8 cellular contexts compared by ENCODE assay signal in the genomic region with DNA sequence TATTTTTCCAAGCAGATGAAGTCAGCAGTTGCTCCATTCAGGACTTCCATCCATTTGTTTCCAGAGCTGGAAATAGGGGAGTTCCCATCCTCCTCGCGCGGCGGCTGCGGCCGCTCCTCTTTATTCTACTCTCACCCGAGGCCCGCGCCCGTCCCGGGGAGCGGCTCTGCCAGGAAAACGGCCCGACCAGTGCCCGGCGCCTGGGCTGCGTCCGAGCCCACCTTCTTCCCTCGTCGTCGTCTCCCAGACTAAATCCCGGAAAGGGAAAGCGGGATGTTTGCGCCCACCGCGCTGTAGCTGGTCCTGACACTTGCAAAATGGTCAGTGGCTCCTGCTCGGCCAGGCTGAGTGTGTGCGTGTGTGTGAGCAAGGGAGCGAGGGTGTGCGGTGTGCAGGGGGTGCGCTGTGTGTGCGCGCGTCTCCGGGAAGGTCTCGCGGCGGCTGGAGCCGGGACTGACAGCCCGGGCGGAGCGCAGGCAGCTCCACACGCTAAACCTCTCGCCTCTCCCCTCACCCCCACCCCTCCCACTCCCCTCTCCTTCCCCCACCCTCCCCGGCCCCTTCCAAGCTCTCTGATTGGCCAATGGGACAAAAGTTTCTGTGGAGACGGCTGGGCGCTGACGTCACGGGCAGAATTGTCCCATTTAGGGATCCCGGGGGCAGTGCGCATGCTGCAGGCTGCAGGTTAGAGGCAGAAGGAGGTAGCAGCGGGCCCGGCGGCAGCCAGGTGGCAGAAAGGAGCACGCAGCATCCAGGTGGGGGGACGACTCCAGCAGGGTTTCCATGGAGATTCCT. TPM values are rescaled to one million over a fixed set of nuclear protein-coding genes. Genes with fewer than 3 reads are reported as not detected.
A peak's percentile ranks its signal among the peaks of the same experiment; 100 is the strongest.
DNase-seq lines count a peak whose midpoint lies in the region; ATAC-seq and TF ChIP-seq lines count a peak whose summit lies in the region.

A gene with protein sequence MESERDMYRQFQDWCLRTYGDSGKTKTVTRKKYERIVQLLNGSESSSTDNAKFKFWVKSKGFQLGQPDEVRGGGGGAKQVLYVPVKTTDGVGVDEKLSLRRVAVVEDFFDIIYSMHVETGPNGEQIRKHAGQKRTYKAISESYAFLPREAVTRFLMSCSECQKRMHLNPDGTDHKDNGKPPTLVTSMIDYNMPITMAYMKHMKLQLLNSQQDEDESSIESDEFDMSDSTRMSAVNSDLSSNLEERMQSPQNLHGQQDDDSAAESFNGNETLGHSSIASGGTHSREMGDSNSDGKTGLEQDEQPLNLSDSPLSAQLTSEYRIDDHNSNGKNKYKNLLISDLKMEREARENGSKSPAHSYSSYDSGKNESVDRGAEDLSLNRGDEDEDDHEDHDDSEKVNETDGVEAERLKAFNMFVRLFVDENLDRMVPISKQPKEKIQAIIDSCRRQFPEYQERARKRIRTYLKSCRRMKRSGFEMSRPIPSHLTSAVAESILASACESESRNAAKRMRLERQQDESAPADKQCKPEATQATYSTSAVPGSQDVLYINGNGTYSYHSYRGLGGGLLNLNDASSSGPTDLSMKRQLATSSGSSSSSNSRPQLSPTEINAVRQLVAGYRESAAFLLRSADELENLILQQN (minus strand): TSS at position 491 of the 795 bp plus-strand sequence. CDS start 1,660 bp downstream, outside the sequence.

- H3K36me3 ChIP-seq in body of pancreas (replicated peaks in 1 of 2; ENCODE audit: insufficient read depth in 1 of 2, low read depth in 2 of 2) (no peaks in the 10 kb centered on the region), smooth muscle cell (ENCODE audit: low read depth) (no peaks in the 10 kb centered on the region)

- no peaks in the 10 kb centered on the region for H4K20me1 ChIP-seq in smooth muscle cell (ENCODE audit: low read depth)

- no peaks in the 10 kb centered on the region for H3F3A ChIP-seq in smooth muscle cell (ENCODE audit: low read depth)

- H3K27me3 ChIP-seq in body of pancreas (peaks cover 0 to 20% of the 10 kb centered on the region in 2 donors), smooth muscle cell (ENCODE audit: low read depth) (peaks cover 98% of the 10 kb centered on the region)

- no peaks in the 10 kb centered on the region for H3K79me2 ChIP-seq in smooth muscle cell (ENCODE audit: low read depth)

- H2AFZ ChIP-seq in smooth muscle cell (ENCODE audit: low read depth) = peak within 1 kb of the TSS; percentile 65

- no peaks in the 10 kb centered on the region for H3K9me3 ChIP-seq in body of pancreas
- H3K9me3 ChIP-seq in smooth muscle cell (replicated peaks; ENCODE audit: low read depth) = no peaks in the 10 kb centered on the region

- TF ChIP-seq POLR2A in body of pancreas (IDR thresholded peaks at IDR 0.05) = peak in 1 of 3 donors; percentile 41

- peak within 1 kb of the TSS in 1 of 4 donors; percentile 29 for H3K27ac ChIP-seq in body of pancreas
- no peak within 1 kb of the TSS for H3K27ac ChIP-seq in smooth muscle cell (ENCODE audit: low read depth)

- H3K4me1 ChIP-seq in body of pancreas = peaks cover 29% of the 10 kb centered on the region
- H3K4me1 ChIP-seq in smooth muscle cell (ENCODE audit: low read depth) = peaks cover 18% of the 10 kb centered on the region

- peak within 1 kb of the TSS; percentile 93 for H3K4me2 ChIP-seq in smooth muscle cell

- peak within 1 kb of the TSS in 1 of 2 donors; percentile 9 for H3K4me3 ChIP-seq in body of pancreas
- peak within 1 kb of the TSS; percentile 63 for H3K4me3 ChIP-seq in smooth muscle cell

- no peak within 1 kb of the TSS for H3K9ac ChIP-seq in smooth muscle cell (ENCODE audit: low read depth)

- ATAC-seq in body of pancreas (peak; percentile 76), GM19328 (IDR thresholded peaks at IDR 0.05; ENCODE audit: unreplicated experiment) (no peak), HG02623 (IDR thresholded peaks at IDR 0.05; ENCODE audit: unreplicated experiment) (no peak)

- DNase-seq in DMS79 treated with DMSO at 0.1 percent for 48 hours (lab: John Stamatoyannopoulos, UW) (peak; percentile 97), NCI-H1930 (lab: John Stamatoyannopoulos, UW) (peak; percentile 93 to 95), body of pancreas (peak; percentile 53 to 74 (median 66)), inferior parietal cortex (ENCODE audit: extremely low spot score) (peak; percentile 65), smooth muscle cell (lab: John Stamatoyannopoulos, UW; ENCODE audit: unreplicated experiment) (no peak), epidermal melanocyte (ENCODE audit: insufficient read length, low spot score) (no peak)

- intact Hi-C loops in body of pancreas (cut with DNase I) = no loop called here

- TF ChIP-seq CTCF in body of pancreas (IDR thresholded peaks at IDR 0.05) (peak; percentile 11 to 47 (median 40)), smooth muscle cell (IDR thresholded peaks at IDR 0.05; ENCODE audit: borderline replicate concordance, insufficient read depth, poor library complexity, severe bottlenecking) (peak; percentile 23)

- 0 to 1% methylated on average over 23 to 56 of the region's 56 CpGs for WGBS in body of pancreas, 2 donors
- WGBS in smooth muscle cell (ENCODE audit: low lambda C conversion rate) = 2% methylated on average over 41 of the region's 56 CpGs

RNA-seq across cellular contexts. Expression of the gene that starts here (rescaled TPM):
- total RNA-seq in body of pancreas = 1 to 10 TPM; 1.3 to 2.3 TPM
- not detected in 2 replicates for total RNA-seq in smooth muscle cell
- not detected in 2 replicates for polyA plus RNA-seq in smooth muscle cell

Comparison
In these comparisons a context has a peak if more than half of its experiments do, and no peak if none do; other contexts are left out.
1. DNase-seq: peak in DMS79 treated with DMSO at 0.1 percent for 48 hours (single experiment), NCI-H1930 (2 of 2), body of pancreas (4 of 4) and inferior parietal cortex (single experiment); none in smooth muscle cell (single experiment) and epidermal melanocyte (single experiment).